Comparison of ENCODE assay signal across 1 cellular context in genomic region chr1:43872280-43872679, GRCh38.
TF ChIP-seq lines count a peak whose summit lies in the region.

No MANE protein-coding gene starts in this region.

TF ChIP-seq in WTC11, 78 proteins besides CTCF, POLR2A, EP300 and RAD21 (continued from another document):
- TF ChIP-seq ZNF512 (CRISPR knock-in tag; IDR thresholded peaks at IDR 0.05; ENCODE audit: borderline replicate concordance) (no peak), ZNF219 (CRISPR knock-in tag; IDR thresholded peaks at IDR 0.05; ENCODE audit: borderline replicate concordance) (no peak), MAX (CRISPR knock-in tag; IDR thresholded peaks at IDR 0.05) (no peak), JAZF1 (CRISPR knock-in tag; IDR thresholded peaks at IDR 0.05) (no peak), SMAD4 (CRISPR knock-in tag; IDR thresholded peaks at IDR 0.05) (no peak), PRDM15 (CRISPR knock-in tag; IDR thresholded peaks at IDR 0.05) (no peak), PRRX2 (CRISPR knock-in tag; IDR thresholded peaks at IDR 0.05) (no peak), MXD4 (CRISPR knock-in tag; IDR thresholded peaks at IDR 0.05; ENCODE audit: borderline replicate concordance) (no peak), ZNF423 (CRISPR knock-in tag; IDR thresholded peaks at IDR 0.05) (no peak), ZNF317 (CRISPR knock-in tag; IDR thresholded peaks at IDR 0.05; ENCODE audit: borderline replicate concordance, low read depth) (no peak)
